Comparison of ENCODE assay signal across 20 cellular contexts in genomic region chr2:230907361-230908093, GRCh38. TPM values are rescaled to one million over a fixed set of nuclear protein-coding genes. Genes with fewer than 3 reads are reported as not detected.
A peak's percentile ranks its signal among the peaks of the same experiment; 100 is the strongest.
DNase-seq lines count a peak whose midpoint lies in the region; ATAC-seq, FAIRE-seq and TF ChIP-seq lines count a peak whose summit lies in the region.
"Had no signal": no experiment of that assay in that cellular context is flagged by ENCODE, and none has a peak within 500 bp of the region (broad histone marks: within the 10 kb centered on the region; RNA-seq: fewer than 3 reads in every experiment).

No MANE protein-coding gene starts in this region.

- peaks cover 68% of the 10 kb centered on the region for H3K4me1 Mint-ChIP-seq in activated CD4-positive, alpha-beta T cell treated with anti-CD3 and anti-CD28 coated beads for 36 hours
- peaks cover 15% of the 10 kb centered on the region for H3K4me1 Mint-ChIP-seq in activated B cell treated with CpG ODN at 0.5 μM for 24 hours

- no peaks in the 10 kb centered on the region for H3K79me1 ChIP-seq in H1 (ENCODE audit: low read depth, low read length)

- H4K8ac ChIP-seq in H1 (ENCODE audit: extremely low read depth, insufficient read depth, low read length): no peak overlapping the region; the same call in 1 of the 2 replicates

- H3K27me3 ChIP-seq in H1 (replicated peaks in 1 of 4; ENCODE audit: control insufficient read depth in 3 of 4, extremely low read depth in 1 of 4, insufficient read depth in 3 of 4, low read length in 3 of 4): peaks cover 0 to 11% (median 0%) of the 10 kb centered on the region in 4 experiments; a peak in 3 of 7 replicates
- H3K27me3 ChIP-seq: thyroid gland had no signal

- no peak overlapping the region for H3K56ac ChIP-seq in H1 (replicated peaks; ENCODE audit: insufficient read length, low read depth, low read length)

- H2BK5ac ChIP-seq in H1 (ENCODE audit: low read depth, low read length): peak overlapping the region; percentile 39; the same call in 1 of the 2 replicates

- H3K9ac ChIP-seq in H1 (replicated peaks in 1 of 4; ENCODE audit: extremely low read depth in 1 of 4, low read depth in 3 of 4, low read length in 3 of 4): no peak overlapping the region

- H2BK15ac ChIP-seq in H1 (ENCODE audit: low read length): 0 out of 2 replicates have a peak overlapping the region, but pooled peaks have one; percentile 25

- TF ChIP-seq POLR2A in H1 (IDR thresholded peaks at IDR 0.05; ENCODE audit: control extremely low read depth in 1 of 2, low read depth in 2 of 2, low read length in 2 of 2): no peak

- no peak for ATAC-seq in activated CD4-positive, alpha-beta T cell treated with anti-CD3 and anti-CD28 coated beads for 36 hours
- ATAC-seq in activated B cell treated with CpG ODN at 0.5 μM for 24 hours (ENCODE audit: low read depth) (no peak), HG02884 (IDR thresholded peaks at IDR 0.05; ENCODE audit: unreplicated experiment) (no peak)
- ATAC-seq in stimulated activated naive CD8-positive, alpha-beta T cell treated with anti-CD3 and anti-CD28 coated beads, Interleukin-15, Interleukin-2, amounts not matched to agents 100 U/mL and 50 U/mL, for 24 hours: no peak

- no peak for TF ChIP-seq EP300 in H1 (IDR thresholded peaks at IDR 0.05; ENCODE audit: borderline replicate concordance in 1 of 2, low read depth in 2 of 2, low read length in 2 of 2)

- no peak for FAIRE-seq in H1 (lab: Jason Lieb, UNC)
- FAIRE-seq: A204.1, TTC549 had no signal

- H3K23ac ChIP-seq in H1 (ENCODE audit: insufficient read length): no peak overlapping the region

- H3K9me3 Mint-ChIP-seq in activated CD4-positive, alpha-beta T cell treated with anti-CD3 and anti-CD28 coated beads for 36 hours (ENCODE audit: low read depth): no peaks in the 10 kb centered on the region
- H3K9me3 Mint-ChIP-seq in activated B cell treated with CpG ODN at 0.5 μM for 24 hours: no peaks in the 10 kb centered on the region
- H3K9me3 Mint-ChIP-seq: CD4-positive, CD25-positive, alpha-beta regulatory T cell; nephron had no signal

- H3K4me2 ChIP-seq in H1 (ENCODE audit: insufficient read depth in 1 of 2, low read depth in 2 of 2, low read length in 2 of 2): no peak overlapping the region

- H3K36me3 Mint-ChIP-seq in activated CD4-positive, alpha-beta T cell treated with anti-CD3 and anti-CD28 coated beads for 36 hours (ENCODE audit: low read depth): peaks cover 23% of the 10 kb centered on the region
- peaks cover 2% of the 10 kb centered on the region for H3K36me3 Mint-ChIP-seq in activated B cell treated with CpG ODN at 0.5 μM for 24 hours (ENCODE audit: low read depth)

- peaks cover 11% of the 10 kb centered on the region for H3K27me3 Mint-ChIP-seq in activated CD4-positive, alpha-beta T cell treated with anti-CD3 and anti-CD28 coated beads for 36 hours
- H3K27me3 Mint-ChIP-seq in activated B cell treated with CpG ODN at 0.5 μM for 24 hours: peaks cover 1% of the 10 kb centered on the region
- H3K27me3 Mint-ChIP-seq: CD4-positive, CD25-positive, alpha-beta regulatory T cell had no signal

- H3K4me3 ChIP-seq in H1 (ENCODE audit: extremely low read depth in 1 of 4, insufficient read depth in 2 of 4, low read depth in 3 of 4, low read length in 4 of 4): no peak overlapping the region
- H3K4me3 ChIP-seq: thyroid gland had no signal

- peaks cover 4 to 23% (median 19%) of the 10 kb centered on the region in 4 experiments for H3K4me1 ChIP-seq in H1 (replicated peaks in 1 of 4; ENCODE audit: control insufficient read depth in 3 of 4, insufficient read depth in 4 of 4, low read length in 3 of 4)

- no peak overlapping the region for H2BK120ac ChIP-seq in H1 (replicated peaks; ENCODE audit: low read depth, low read length)

- TF ChIP-seq CTCF in activated B cell treated with CpG ODN at 0.5 μM for 24 hours (IDR thresholded peaks at IDR 0.05): no peak
- TF ChIP-seq CTCF in H1 (IDR thresholded peaks at IDR 0.05; ENCODE audit: control extremely low read depth in 1 of 3, insufficient read depth in 1 of 3, low read depth in 1 of 3, low read length in 3 of 3): no peak

- no peak overlapping the region for H3K18ac ChIP-seq in H1 (ENCODE audit: extremely low read depth, low read length)

- H3K4me3 Mint-ChIP-seq in activated CD4-positive, alpha-beta T cell treated with anti-CD3 and anti-CD28 coated beads for 36 hours: peak overlapping the region; percentile 67
- no peak overlapping the region for H3K4me3 Mint-ChIP-seq in activated B cell treated with CpG ODN at 0.5 μM for 24 hours

- H3K4ac ChIP-seq in H1 (replicated peaks; ENCODE audit: insufficient read length, low read depth, low read length): no peak overlapping the region

- H3K27ac ChIP-seq in H1 (ENCODE audit: low read depth, low read length): no peak overlapping the region

- H4K5ac ChIP-seq in H1 (ENCODE audit: insufficient read length, low read depth, low read length): no peak overlapping the region

- no peak overlapping the region for H3K14ac ChIP-seq in H1 (ENCODE audit: insufficient read length)

- no peak for TF ChIP-seq RAD21 in H1 (IDR thresholded peaks at IDR 0.05 in 1 of 2, conservative IDR thresholded peaks at IDR 0.05 in 1 of 2; ENCODE audit: low read depth in 2 of 2, low read length in 2 of 2)

- intact Hi-C loops in activated CD4-positive, alpha-beta T cell treated with anti-CD3 and anti-CD28 coated beads for 36 hours (cut with DNase I, micrococcal nuclease): loop anchor here in 1 of 2 experiments (5.0 kb wide), 1 partner anchor 35 kb away; no protein-coding TSS in a partner anchor
- intact Hi-C loops in activated B cell treated with CpG ODN at 0.5 μM for 24 hours (cut with micrococcal nuclease): no loop called here

- no peak overlapping the region for H3K27ac Mint-ChIP-seq in activated CD4-positive, alpha-beta T cell treated with anti-CD3 and anti-CD28 coated beads for 36 hours
- H3K27ac Mint-ChIP-seq in activated B cell treated with CpG ODN at 0.5 μM for 24 hours: no peak overlapping the region

- H2AK5ac ChIP-seq in H1 (ENCODE audit: low read depth, low read length): no peak overlapping the region

- no peaks in the 10 kb centered on the region for H3K9me3 ChIP-seq in H1 (ENCODE audit: insufficient read depth in 2 of 2, low read depth in 1 of 2, low read length in 1 of 2)
- H3K9me3 ChIP-seq: thyroid gland had no signal

- peak overlapping the region; percentile 81; the same call in 1 of the 2 replicates for H2BK12ac ChIP-seq in H1 (ENCODE audit: low read depth, low read length)

- no peaks in the 10 kb centered on the region for H4K20me1 ChIP-seq in H1 (replicated peaks in 1 of 2; ENCODE audit: control insufficient read depth in 1 of 2, insufficient read depth in 2 of 2, low read length in 2 of 2)

- H2BK20ac ChIP-seq in H1 (ENCODE audit: low read length): no peak overlapping the region

- WGBS in H1 (ENCODE audit: extremely low coverage in 1 of 2, insufficient coverage in 1 of 2, insufficient read length in 1 of 2, insufficient replicate concordance in 2 of 2, low coverage in 1 of 2, low lambda C conversion rate in 2 of 2, missing lambda C conversion rate in 1 of 2), 2 experiments: 88% methylated on average over 16 of the region's 16 CpGs; no CpG with 5 or more reads in 1 of the 2 experiments

- POLR2A ChIA-PET in activated CD4-positive, alpha-beta T cell treated with anti-CD3 and anti-CD28 coated beads for 36 hours (lab: Charles Lee): no interaction called here
- POLR2A ChIA-PET in activated B cell treated with CpG ODN at 0.5 μM for 24 hours (lab: Charles Lee): no interaction called here
- POLR2A ChIA-PET in H1 (lab: Charles Lee; ENCODE audit: partially characterized antibody): interaction anchor here (1.2 kb wide), 1 partner anchor 11 kb away, joined by 3 read pairs; no protein-coding TSS in a partner anchor

- H3K23me2 ChIP-seq in H1 (ENCODE audit: low read depth, low read length): no peaks in the 10 kb centered on the region

- DNase-seq in activated CD4-positive, alpha-beta T cell treated with anti-CD3 and anti-CD28 coated beads for 36 hours: no peak
- DNase-seq in activated CD4-positive, alpha-beta T cell treated with anti-CD3 and anti-CD28 coated beads, Interleukin-2, amount 50 U/mL, for 4 hours: no peak
- DNase-seq in activated B cell treated with CpG ODN at 0.5 μM for 24 hours (peak; percentile 7), H1 (ENCODE audit: low read depth in 1 of 2, low spot score in 2 of 2) (no peak), GDM1 (lab: John Stamatoyannopoulos, UW) (no peak), GOT3 (lab: John Stamatoyannopoulos, UW) (no peak)
- DNase-seq in stimulated activated naive CD8-positive, alpha-beta T cell treated with anti-CD3 and anti-CD28 coated beads, Interleukin-15, Interleukin-2, amounts not matched to agents 100 U/mL and 50 U/mL, for 24 hours: peak; percentile 3
- DNase-seq: amniotic stem cell; CD4-positive, CD25-positive, alpha-beta regulatory T cell; DND-41; NCI-H187; OCI-M1; stimulated activated CD4-positive, alpha-beta T cell treated with anti-CD3 and anti-CD28 coated beads, Interleukin-1b, Interleukin-23, amount 100 ng/mL, for 48 hours; thyroid gland had no signal

- CTCF ChIA-PET in activated CD4-positive, alpha-beta T cell treated with anti-CD3 and anti-CD28 coated beads for 36 hours (lab: Charles Lee): interaction anchor here (0.8 to 12.2 kb wide), 10 partner anchors 11 to 181 kb away, joined by 3 to 186 read pairs (median 4); partner anchors contain the start of gene GPR55
- CTCF ChIA-PET in activated B cell treated with CpG ODN at 0.5 μM for 24 hours (lab: Charles Lee) (no interaction called here), H1 (lab: Charles Lee; ENCODE audit: partially characterized antibody) (interaction anchor here (0.9 to 21.7 kb wide), 7 partner anchors 12 to 106 kb away, joined by 3 to 332 read pairs (median 4); partner anchors contain the start of gene GPR55)

- no peaks in the 10 kb centered on the region for H3K36me3 ChIP-seq in H1 (ENCODE audit: control insufficient read depth in 2 of 4, insufficient read depth in 4 of 4, low read length in 3 of 4)
- H3K36me3 ChIP-seq: thyroid gland had no signal

- H2AFZ ChIP-seq in H1 (ENCODE audit: low read length): no peak overlapping the region

- H3K79me2 ChIP-seq in H1 (ENCODE audit: control insufficient read depth in 1 of 2, insufficient read depth in 2 of 2, low read length in 2 of 2): no peaks in the 10 kb centered on the region

- H4K91ac ChIP-seq in H1 (replicated peaks; ENCODE audit: insufficient read length, low read length): peak overlapping the region; percentile 30

RNA-seq across cellular contexts. Expression of gene GPR55, which starts 17.5 kb away (rescaled TPM):
- total RNA-seq in activated CD4-positive, alpha-beta T cell treated with anti-CD3 and anti-CD28 coated beads for 36 hours: 1 to 10 TPM; 3.6 to 4.0 TPM
- total RNA-seq in activated B cell treated with CpG ODN at 0.5 μM for 24 hours: 4.5 and 6.3 TPM in 2 replicates
- total RNA-seq in H1 (2021; fragmentation: NEBNext Ultra II Directional; extraction: Animal tissue kit (Norgen Biotek cat#: 25700)): not detected in 2 replicates
- not detected in 2 replicates for polyA plus RNA-seq in H1 (2011; rRNA removed)
- not detected for polyA plus RNA-seq in H1 (2011; cell fraction: cytosol; rRNA removed)
- not detected for polyA plus RNA-seq in H1 (2011; cell fraction: nucleus; rRNA removed)
- not detected in 4 replicates for polyA plus RNA-seq in H1 (2012, experiment 1 of 2)
- not detected for polyA plus RNA-seq in H1 (2012, experiment 2 of 2)
- polyA plus RNA-seq in H1 (2013, experiment 1 of 2): not detected
- not detected for polyA plus RNA-seq in H1 (2013, experiment 2 of 2)
- polyA minus RNA-seq in H1 (2011; rRNA and poly(A)+ RNA removed): not detected in 2 replicates
- not detected for polyA minus RNA-seq in H1 (2011; cell fraction: cytosol; rRNA and poly(A)+ RNA removed)
- polyA minus RNA-seq in H1 (2011; cell fraction: nucleus; rRNA and poly(A)+ RNA removed): not detected
- total RNA-seq: lung microvascular endothelial cell, renal cortical epithelial cell had no signal

RNA-seq across cellular contexts. Expression of gene ITM2C, which starts 42.8 kb away (rescaled TPM):
- total RNA-seq in activated CD4-positive, alpha-beta T cell treated with anti-CD3 and anti-CD28 coated beads for 36 hours: 10 to 100 TPM; 29.6 to 32.9 TPM
- 102 and 117 TPM in 2 replicates for total RNA-seq in activated B cell treated with CpG ODN at 0.5 μM for 24 hours
- 362 and 367 TPM in 2 replicates for total RNA-seq in H1 (2021; fragmentation: NEBNext Ultra II Directional; extraction: Animal tissue kit (Norgen Biotek cat#: 25700))
- polyA plus RNA-seq in H1 (2011; rRNA removed): 742 and 889 TPM in 2 replicates
- 714 TPM for polyA plus RNA-seq in H1 (2011; cell fraction: cytosol; rRNA removed)
- 967 TPM for polyA plus RNA-seq in H1 (2011; cell fraction: nucleus; rRNA removed)
- polyA plus RNA-seq in H1 (2012, experiment 1 of 2): 466 to 565 TPM (median 504 TPM) in 4 replicates
- polyA plus RNA-seq in H1 (2012, experiment 2 of 2): 396 TPM
- 442 TPM for polyA plus RNA-seq in H1 (2013, experiment 1 of 2)
- 531 TPM for polyA plus RNA-seq in H1 (2013, experiment 2 of 2)
- polyA minus RNA-seq in H1 (2011; rRNA and poly(A)+ RNA removed): 807 and 840 TPM in 2 replicates
- polyA minus RNA-seq in H1 (2011; cell fraction: cytosol; rRNA and poly(A)+ RNA removed): 239 TPM
- 131 TPM for polyA minus RNA-seq in H1 (2011; cell fraction: nucleus; rRNA and poly(A)+ RNA removed)

Comparison
In these comparisons a context has a peak if more than half of its experiments do, and no peak if none do; other contexts are left out.
1. DNase-seq: peak in activated B cell treated with CpG ODN at 0.5 μM for 24 hours (single experiment) and stimulated activated naive CD8-positive, alpha-beta T cell treated with anti-CD3 and anti-CD28 coated beads, Interleukin-15, Interleukin-2, amounts not matched to agents 100 U/mL and 50 U/mL, for 24 hours (single experiment); none in activated CD4-positive, alpha-beta T cell treated with anti-CD3 and anti-CD28 coated beads for 36 hours (single experiment), activated CD4-positive, alpha-beta T cell treated with anti-CD3 and anti-CD28 coated beads, Interleukin-2, amount 50 U/mL, for 4 hours (0 of 2), H1 (0 of 2), GDM1 (single experiment) and GOT3 (single experiment).